ENCODE assay signal across 18 cellular contexts in genomic region chr20:57813870-57814269, GRCh38.
"Had no signal": no experiment of that assay in that cellular context is flagged by ENCODE, and none has a peak within 500 bp of the region (broad histone marks: within the 10 kb centered on the region; RNA-seq: fewer than 3 reads in every experiment).

No MANE protein-coding gene starts in this region.

- H3K4me2 ChIP-seq: hepatocyte had no signal

- H3K4me1 ChIP-seq: parathyroid adenoma, right lobe of liver, vagina had no signal

- H3K4me1 Mint-ChIP-seq: naive thymus-derived CD4-positive, alpha-beta T cell had no signal

- H3K4me3 ChIP-seq: coronary artery, hepatocyte, psoas muscle, right lobe of liver, upper lobe of left lung, vagina had no signal

- H3K79me2 ChIP-seq: hepatocyte, parathyroid adenoma had no signal

- H3K9me3 Mint-ChIP-seq: endodermal cell, nephron progenitor cell had no signal

- H2AFZ ChIP-seq: hepatocyte, parathyroid adenoma had no signal

- H3K27ac ChIP-seq: coronary artery, foreskin keratinocyte, hepatocyte, parathyroid adenoma, psoas muscle, right lobe of liver, upper lobe of left lung, vagina had no signal

- H3K9me3 ChIP-seq: psoas muscle, right lobe of liver, upper lobe of left lung, vagina had no signal

- H3K36me3 Mint-ChIP-seq: naive thymus-derived CD4-positive, alpha-beta T cell had no signal

- H3K27ac Mint-ChIP-seq: endodermal cell; naive thymus-derived CD4-positive, alpha-beta T cell; nephron progenitor cell had no signal

- DNase-seq: effector CD4-positive, alpha-beta T cell; endodermal cell; erythroblast; foreskin keratinocyte; head of caudate nucleus; mammary epithelial cell; naive thymus-derived CD4-positive, alpha-beta T cell; nephron progenitor cell; psoas muscle; retina; right lobe of liver; stimulated activated CD4-positive, alpha-beta T cell treated with anti-CD3 and anti-CD28 coated beads, Interleukin-2, amount 100 ng/mL, for 48 hours; stimulated activated naive CD4-positive, alpha-beta T cell treated with Interleukin-2 at 50 U/mL for 16 hours; upper lobe of left lung had no signal

- H3K27me3 ChIP-seq: hepatocyte, right lobe of liver, upper lobe of left lung, vagina had no signal

- H3K4me3 Mint-ChIP-seq: endodermal cell, nephron progenitor cell had no signal

- H3K9ac ChIP-seq: parathyroid adenoma had no signal

- H3K36me3 ChIP-seq: right lobe of liver, upper lobe of left lung, vagina had no signal
